In the genomic region with DNA sequence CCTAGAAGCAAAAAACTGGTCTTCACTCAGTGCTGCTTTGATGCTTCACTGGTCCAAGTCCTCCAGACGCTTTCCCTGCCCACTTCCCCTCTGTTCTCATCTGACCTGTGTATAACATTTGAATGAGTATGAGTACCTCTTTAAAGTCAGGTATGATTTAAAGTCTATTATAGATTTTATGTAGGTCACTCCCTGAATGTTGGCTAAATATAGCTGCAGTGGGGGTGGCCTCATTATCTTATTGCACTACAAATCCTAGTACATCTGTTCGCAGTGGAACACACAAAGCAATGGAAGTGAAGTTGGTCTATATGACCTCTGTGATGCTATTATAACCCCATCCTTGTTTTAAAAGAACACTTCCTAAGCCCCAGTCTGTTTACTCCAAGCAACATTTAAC, we compare ENCODE assay signal across 25 cellular contexts. TPM values are rescaled to one million over a fixed set of nuclear protein-coding genes. Genes with fewer than 3 reads are reported as not detected.
"Had no signal": no experiment of that assay in that cellular context is flagged by ENCODE, and none has a peak within 500 bp of the region (broad histone marks: within the 10 kb centered on the region; RNA-seq: fewer than 3 reads in every experiment).

No MANE protein-coding gene starts in this region.

- H3K36me3 ChIP-seq: left lung, lower lobe of right lung, ovary, suprapubic skin, transverse colon, upper lobe of right lung, uterus had no signal

- ATAC-seq: effector memory CD8-positive, alpha-beta T cell; left lung; lower lobe of right lung; naive thymus-derived CD8-positive, alpha-beta T cell; stimulated activated naive CD8-positive, alpha-beta T cell treated with anti-CD3 and anti-CD28 coated beads, Interleukin-15, amount 100 ng/mL, for 72 hours; upper lobe of right lung had no signal

- FAIRE-seq: kidney, small intestine had no signal

- DNase-seq: cerebellar nuclear complex; cortex of kidney; effector memory CD8-positive, alpha-beta T cell; erythroblast; esophagus squamous epithelium; foreskin melanocyte; kidney; left lung; lower lobe of right lung; naive thymus-derived CD8-positive, alpha-beta T cell; nephron progenitor cell; occipital lobe; ovary; posterior cingulate gyrus; small intestine; stimulated activated CD4-positive, alpha-beta T cell treated with anti-CD3 and anti-CD28 coated beads, Interleukin-15, amount 100 ng/mL, for 24 hours; stimulated activated CD4-positive, alpha-beta T cell treated with anti-CD3 and anti-CD28 coated beads, Interleukin-4, amount 100 ng/mL, for 1 hour; stimulated activated CD8-positive, alpha-beta memory T cell treated with anti-CD3 and anti-CD28 coated beads, Interleukin-4, amount 100 ng/mL, for 48 hours; stimulated activated naive CD4-positive, alpha-beta T cell; stimulated activated naive CD8-positive, alpha-beta T cell treated with anti-CD3 and anti-CD28 coated beads, Interleukin-15, amount 100 ng/mL, for 72 hours; transverse colon; upper lobe of right lung; uterus had no signal

- H3K27ac ChIP-seq: esophagus squamous epithelium, hepatocyte, left lung, lower lobe of right lung, ovary, suprapubic skin, transverse colon, upper lobe of right lung, uterus had no signal

- H3K4me2 ChIP-seq: hepatocyte had no signal

- H3K4me3 ChIP-seq: esophagus squamous epithelium, hepatocyte, left lung, lower lobe of right lung, ovary, suprapubic skin, transverse colon, upper lobe of right lung, uterus had no signal

- H3K27me3 ChIP-seq: esophagus squamous epithelium, hepatocyte, left lung, ovary, suprapubic skin, transverse colon, upper lobe of right lung, uterus had no signal

- H3K9me3 ChIP-seq: esophagus squamous epithelium, left lung, lower lobe of right lung, ovary, suprapubic skin, transverse colon, upper lobe of right lung, uterus had no signal

- H3K4me1 ChIP-seq: esophagus squamous epithelium, left lung, lower lobe of right lung, suprapubic skin, transverse colon, upper lobe of right lung, uterus had no signal

- H3K79me2 ChIP-seq: hepatocyte had no signal

- H2AFZ ChIP-seq: hepatocyte had no signal

RNA-seq across cellular contexts. Expression of a gene that starts 33.2 kb away (rescaled TPM):
- polyA plus RNA-seq: naive thymus-derived CD8-positive, alpha-beta T cell had no signal
